10 cellular contexts compared by ENCODE assay signal in the genomic region with DNA sequence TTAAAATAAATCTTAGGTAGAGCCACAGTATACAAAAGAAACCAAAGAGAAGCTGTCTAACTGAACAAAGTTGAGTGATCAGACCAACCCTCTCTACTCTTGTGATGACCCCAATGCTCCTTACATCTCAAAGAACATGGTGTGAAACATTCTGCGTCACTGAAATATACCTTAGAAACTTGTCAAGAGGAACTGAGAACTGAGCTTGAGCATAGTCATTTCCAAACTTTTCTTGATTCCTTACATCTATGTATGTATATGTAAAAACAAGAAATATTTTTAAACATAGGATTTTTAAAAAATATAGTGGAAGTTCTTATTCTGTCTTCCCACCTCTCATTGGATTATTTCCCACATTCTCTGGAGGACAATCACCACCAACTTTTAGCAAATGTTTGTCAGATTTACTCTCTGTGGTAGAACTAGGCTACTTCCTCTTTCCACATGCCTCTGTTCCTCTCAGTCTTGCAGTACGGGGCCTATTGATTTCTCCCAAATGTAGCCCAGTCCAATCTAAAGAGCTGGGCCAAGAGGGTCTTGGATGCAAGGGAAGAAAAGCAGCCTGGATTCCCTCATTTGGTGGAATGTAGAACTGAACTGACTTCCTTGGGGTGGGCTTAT.
A peak's percentile ranks its signal among the peaks of the same experiment; 100 is the strongest.
DNase-seq lines count a peak whose midpoint lies in the region; ATAC-seq, FAIRE-seq and TF ChIP-seq lines count a peak whose summit lies in the region.
"Had no signal": no experiment of that assay in that cellular context is flagged by ENCODE, and none has a peak within 500 bp of the region (broad histone marks: within the 10 kb centered on the region; RNA-seq: fewer than 3 reads in every experiment).

No MANE protein-coding gene starts in this region.

- in situ Hi-C loops in gastrocnemius medialis (cut with MboI; ENCODE audit: low sequenced_read_pairs in 4 of 4), result no loop called here

- H3K9me3 Mint-ChIP-seq in activated naive CD4-positive, alpha-beta T cell treated with anti-CD3 and anti-CD28 coated beads, Interleukin-2, amount 10 ng/mL, durations not matched to agents 7 days and 5 days, result no peaks in the 10 kb centered on the region

- FAIRE-seq in H54 (lab: Jason Lieb, UNC), result no peak

- TF ChIP-seq CTCF in GM12865 (IDR thresholded peaks at IDR 0.05; ENCODE audit: insufficient read depth, low read depth, low read length, missing control alignments) (no peak), gastrocnemius medialis (IDR thresholded peaks at IDR 0.05 in 4 of 5, conservative IDR thresholded peaks at IDR 0.05 in 1 of 5) (no peak)

- H3K27me3 ChIP-seq in gastrocnemius medialis, result no peaks in the 10 kb centered on the region

- H3K4me1 Mint-ChIP-seq in activated naive CD4-positive, alpha-beta T cell treated with anti-CD3 and anti-CD28 coated beads, Interleukin-2, amount 10 ng/mL, durations not matched to agents 7 days and 5 days, result no peaks in the 10 kb centered on the region

- intact Hi-C loops in gastrocnemius medialis (cut with DNase I; ENCODE audit: low total_unique reads), result no loop called here

- no peaks in the 10 kb centered on the region for H3K36me3 ChIP-seq in gastrocnemius medialis
- H3K36me3 ChIP-seq: prostate gland had no signal

- H3K4me3 Mint-ChIP-seq in activated naive CD4-positive, alpha-beta T cell treated with anti-CD3 and anti-CD28 coated beads, Interleukin-2, amount 10 ng/mL, durations not matched to agents 7 days and 5 days, result no peak overlapping the region

- no peak overlapping the region for H3K27ac Mint-ChIP-seq in activated naive CD4-positive, alpha-beta T cell treated with anti-CD3 and anti-CD28 coated beads, Interleukin-2, amount 10 ng/mL, durations not matched to agents 7 days and 5 days

- ATAC-seq in GM19397 (IDR thresholded peaks at IDR 0.05; ENCODE audit: unreplicated experiment) (peak; percentile 99), HG02884 (IDR thresholded peaks at IDR 0.05; ENCODE audit: unreplicated experiment) (peak; percentile 99), HG03575 (IDR thresholded peaks at IDR 0.05; ENCODE audit: extremely low read depth, insufficient number of reproducible peaks, low FRiP score, unreplicated experiment) (peak; percentile 99), gastrocnemius medialis (no peak)

- H3K27ac ChIP-seq in gastrocnemius medialis, result no peak overlapping the region
- H3K27ac ChIP-seq: prostate gland had no signal

- no peaks in the 10 kb centered on the region for H3K9me3 ChIP-seq in gastrocnemius medialis
- H3K9me3 ChIP-seq: prostate gland had no signal

- CTCF ChIA-PET in activated naive CD4-positive, alpha-beta T cell treated with anti-CD3 and anti-CD28 coated beads, Interleukin-2, amount 10 ng/mL, durations not matched to agents 7 days and 5 days (lab: Charles Lee), result no interaction called here

- peak; percentile 81 for DNase-seq in GM12865 (ENCODE audit: low read depth)
- no peak for DNase-seq in H54 (ENCODE audit: insufficient read length, low spot score)
- DNase-seq in gastrocnemius medialis, result no peak
- no peak for DNase-seq in activated naive CD4-positive, alpha-beta T cell treated with anti-CD3 and anti-CD28 coated beads, Interleukin-2, amount 10 ng/mL, durations not matched to agents 7 days and 5 days
- no peak for DNase-seq in NK-92 treated with Interleukin-12 subunit alpha and Interleukin-12 subunit beta, amount 100 ng/mL, for 24 hours (lab: John Stamatoyannopoulos, UW)
- DNase-seq: erythroblast had no signal

- H3K36me3 Mint-ChIP-seq in activated naive CD4-positive, alpha-beta T cell treated with anti-CD3 and anti-CD28 coated beads, Interleukin-2, amount 10 ng/mL, durations not matched to agents 7 days and 5 days, result no peaks in the 10 kb centered on the region

- no peaks in the 10 kb centered on the region for H3K4me1 ChIP-seq in gastrocnemius medialis
- H3K4me1 ChIP-seq: prostate gland had no signal

- no peaks in the 10 kb centered on the region for H3K27me3 Mint-ChIP-seq in activated naive CD4-positive, alpha-beta T cell treated with anti-CD3 and anti-CD28 coated beads, Interleukin-2, amount 10 ng/mL, durations not matched to agents 7 days and 5 days

- H3K4me3 ChIP-seq in GM12865 (ENCODE audit: low read depth, low read length), result no peak overlapping the region
- no peak overlapping the region for H3K4me3 ChIP-seq in gastrocnemius medialis
- H3K4me3 ChIP-seq: prostate gland had no signal

- no peak for TF ChIP-seq POLR2A in H54 (IDR thresholded peaks at IDR 0.05; ENCODE audit: low read depth, low read length)
- no peak for TF ChIP-seq POLR2A in gastrocnemius medialis (IDR thresholded peaks at IDR 0.05)

Comparison
In these comparisons a context has a peak if more than half of its experiments do, and no peak if none do; other contexts are left out.
1. ATAC-seq: peak in GM19397 (single experiment), HG02884 (single experiment) and HG03575 (single experiment); none in gastrocnemius medialis (0 of 2).